14 cellular contexts compared by ENCODE assay signal in genomic region chr1:12081648-12082396, GRCh38. TPM values are rescaled to one million over a fixed set of nuclear protein-coding genes. Genes with fewer than 3 reads are reported as not detected.
A peak's percentile ranks its signal among the peaks of the same experiment; 100 is the strongest.
DNase-seq lines count a peak whose midpoint lies in the region; ATAC-seq and TF ChIP-seq lines count a peak whose summit lies in the region.
"Had no signal": no experiment of that assay in that cellular context is flagged by ENCODE, and none has a peak within 500 bp of the region (broad histone marks: within the 10 kb centered on the region; RNA-seq: fewer than 3 reads in every experiment).

No MANE protein-coding gene starts in this region.

- H3K27me3 ChIP-seq in HL-60 (ENCODE audit: insufficient read depth, poor library complexity, severe bottlenecking), result no peaks in the 10 kb centered on the region
- H3K27me3 ChIP-seq: ascending aorta had no signal

- no peak overlapping the region for H3K4me3 ChIP-seq in HL-60 (replicated peaks; ENCODE audit: insufficient read depth, low read length)
- H3K4me3 ChIP-seq: ascending aorta, mucosa of descending colon had no signal

- H3K36me3 Mint-ChIP-seq in T-helper 1 cell treated with Interleukin-12 subunit alpha and Interleukin-12 subunit beta and Interleukin-4 antibody, amounts not matched to agents 30 μg/mL and 1 μg/mL, for 36 hours (ENCODE audit: low read depth), result peaks cover 37% of the 10 kb centered on the region
- peaks cover 13% of the 10 kb centered on the region for H3K36me3 Mint-ChIP-seq in activated CD8-positive, alpha-beta T cell treated with anti-CD3 and anti-CD28 coated beads, Interleukin-2, amount 10 ng/mL, durations not matched to agents 7 days and 5 days (ENCODE audit: low read depth)
- H3K36me3 Mint-ChIP-seq in natural killer cell, result no peaks in the 10 kb centered on the region

- DNase-seq in T-helper 1 cell, result no peak
- DNase-seq in HL-60 (ENCODE audit: low read depth in 1 of 2, low spot score in 1 of 2), result peak; percentile 9 to 57
- DNase-seq in activated CD8-positive, alpha-beta T cell treated with anti-CD3 and anti-CD28 coated beads, Interleukin-2, amount 10 ng/mL, durations not matched to agents 7 days and 5 days, result no peak
- DNase-seq in natural killer cell, result no peak
- DNase-seq in GM20000 (ENCODE audit: low spot score), result no peak
- DNase-seq: foreskin melanocyte; mucosa of descending colon; NCI-H2081 treated with DMSO at 0.1 percent for 48 hours; stimulated activated CD8-positive, alpha-beta memory T cell treated with anti-CD3 and anti-CD28 coated beads, Interleukin-4, amount 100 ng/mL, for 48 hours had no signal

- peak overlapping the region; percentile 65 for H3K4me3 Mint-ChIP-seq in T-helper 1 cell treated with Interleukin-12 subunit alpha and Interleukin-12 subunit beta and Interleukin-4 antibody, amounts not matched to agents 30 μg/mL and 1 μg/mL, for 36 hours
- no peak overlapping the region for H3K4me3 Mint-ChIP-seq in activated CD8-positive, alpha-beta T cell treated with anti-CD3 and anti-CD28 coated beads, Interleukin-2, amount 10 ng/mL, durations not matched to agents 7 days and 5 days
- peak overlapping the region; percentile 22 for H3K4me3 Mint-ChIP-seq in natural killer cell

- POLR2A ChIA-PET in activated CD8-positive, alpha-beta T cell treated with anti-CD3 and anti-CD28 coated beads, Interleukin-2, amount 10 ng/mL, durations not matched to agents 7 days and 5 days (lab: Charles Lee), result interaction anchor here (4.7 kb wide), 1 partner anchor 173 kb away, joined by 26 read pairs; no protein-coding TSS in a partner anchor

- peak overlapping the region; percentile 87 for H3K27ac Mint-ChIP-seq in T-helper 1 cell treated with Interleukin-12 subunit alpha and Interleukin-12 subunit beta and Interleukin-4 antibody, amounts not matched to agents 30 μg/mL and 1 μg/mL, for 36 hours
- peak overlapping the region; percentile 80 for H3K27ac Mint-ChIP-seq in activated CD8-positive, alpha-beta T cell treated with anti-CD3 and anti-CD28 coated beads, Interleukin-2, amount 10 ng/mL, durations not matched to agents 7 days and 5 days
- peak overlapping the region; percentile 9 to 19 for H3K27ac Mint-ChIP-seq in natural killer cell

- H3K9me3 Mint-ChIP-seq in T-helper 1 cell treated with Interleukin-12 subunit alpha and Interleukin-12 subunit beta and Interleukin-4 antibody, amounts not matched to agents 30 μg/mL and 1 μg/mL, for 36 hours, result peaks cover 30% of the 10 kb centered on the region
- peaks cover 20% of the 10 kb centered on the region for H3K9me3 Mint-ChIP-seq in activated CD8-positive, alpha-beta T cell treated with anti-CD3 and anti-CD28 coated beads, Interleukin-2, amount 10 ng/mL, durations not matched to agents 7 days and 5 days (ENCODE audit: insufficient read depth)
- peaks cover 2 to 9% of the 10 kb centered on the region in 2 donors for H3K9me3 Mint-ChIP-seq in natural killer cell

- no peak for ATAC-seq in activated CD8-positive, alpha-beta T cell treated with anti-CD3 and anti-CD28 coated beads, Interleukin-2, amount 10 ng/mL, durations not matched to agents 7 days and 5 days
- ATAC-seq in natural killer cell, result no peak
- ATAC-seq in GM21526 (IDR thresholded peaks at IDR 0.05; ENCODE audit: low FRiP score, unreplicated experiment), result no peak
- no peak for ATAC-seq in GM18517 (IDR thresholded peaks at IDR 0.05; ENCODE audit: unreplicated experiment)
- ATAC-seq: mucosa of descending colon had no signal

- H3K27ac ChIP-seq in HL-60 (replicated peaks), result no peak overlapping the region
- H3K27ac ChIP-seq: ascending aorta had no signal

- TF ChIP-seq CTCF in HL-60 (IDR thresholded peaks at IDR 0.05; ENCODE audit: insufficient read depth, low read length) (no peak), natural killer cell (IDR thresholded peaks at IDR 0.05) (no peak), GM20000 (IDR thresholded peaks at IDR 0.05; ENCODE audit: extremely low read depth, missing control alignments) (no peak)

- intact Hi-C loops in natural killer cell (cut with micrococcal nuclease), result no loop called here

- H3K4me1 Mint-ChIP-seq in T-helper 1 cell treated with Interleukin-12 subunit alpha and Interleukin-12 subunit beta and Interleukin-4 antibody, amounts not matched to agents 30 μg/mL and 1 μg/mL, for 36 hours (ENCODE audit: low read depth), result peaks cover 35% of the 10 kb centered on the region
- H3K4me1 Mint-ChIP-seq in activated CD8-positive, alpha-beta T cell treated with anti-CD3 and anti-CD28 coated beads, Interleukin-2, amount 10 ng/mL, durations not matched to agents 7 days and 5 days (ENCODE audit: low read depth), result peaks cover 30% of the 10 kb centered on the region
- peaks cover 17 to 19% of the 10 kb centered on the region in 2 donors for H3K4me1 Mint-ChIP-seq in natural killer cell

- CTCF ChIA-PET in activated CD8-positive, alpha-beta T cell treated with anti-CD3 and anti-CD28 coated beads, Interleukin-2, amount 10 ng/mL, durations not matched to agents 7 days and 5 days (lab: Charles Lee), result no interaction called here

- H3K27me3 Mint-ChIP-seq in T-helper 1 cell treated with Interleukin-12 subunit alpha and Interleukin-12 subunit beta and Interleukin-4 antibody, amounts not matched to agents 30 μg/mL and 1 μg/mL, for 36 hours (ENCODE audit: low read depth), result no peaks in the 10 kb centered on the region
- H3K27me3 Mint-ChIP-seq in activated CD8-positive, alpha-beta T cell treated with anti-CD3 and anti-CD28 coated beads, Interleukin-2, amount 10 ng/mL, durations not matched to agents 7 days and 5 days (ENCODE audit: low read depth), result peaks cover 12% of the 10 kb centered on the region
- H3K27me3 Mint-ChIP-seq in natural killer cell (ENCODE audit: low read depth in 2 of 2), result peaks cover 7 to 8% of the 10 kb centered on the region in 2 donors

RNA-seq across cellular contexts. Expression of gene TNFRSF8, which starts 18.7 kb away (rescaled TPM):
- under 1 TPM; 0.95 to 0.97 TPM for total RNA-seq in activated CD8-positive, alpha-beta T cell treated with anti-CD3 and anti-CD28 coated beads, Interleukin-2, amount 10 ng/mL, durations not matched to agents 7 days and 5 days
- 1 to 10 TPM in 1 of 3 donors, under 1 TPM in 2; 0.34 to 1.7 (median 0.50) TPM for total RNA-seq in natural killer cell
- total RNA-seq: A673 had no signal

Comparison
In these comparisons a context has a peak if more than half of its experiments do, and no peak if none do; other contexts are left out.
1. H3K27ac Mint-ChIP-seq: peak in every context shown above with its lines; median percentile 87 in T-helper 1 cell treated with Interleukin-12 subunit alpha and Interleukin-12 subunit beta and Interleukin-4 antibody, amounts not matched to agents 30 μg/mL and 1 μg/mL, for 36 hours; 80 in activated CD8-positive, alpha-beta T cell treated with anti-CD3 and anti-CD28 coated beads, Interleukin-2, amount 10 ng/mL, durations not matched to agents 7 days and 5 days; 14 in natural killer cell.
2. DNase-seq: peak in HL-60 (2 of 2); none in T-helper 1 cell (0 of 5), activated CD8-positive, alpha-beta T cell treated with anti-CD3 and anti-CD28 coated beads, Interleukin-2, amount 10 ng/mL, durations not matched to agents 7 days and 5 days (single experiment), natural killer cell (single experiment) and GM20000 (single experiment).